Comparison of ENCODE assay signal across 1 cellular context in the genomic region with DNA sequence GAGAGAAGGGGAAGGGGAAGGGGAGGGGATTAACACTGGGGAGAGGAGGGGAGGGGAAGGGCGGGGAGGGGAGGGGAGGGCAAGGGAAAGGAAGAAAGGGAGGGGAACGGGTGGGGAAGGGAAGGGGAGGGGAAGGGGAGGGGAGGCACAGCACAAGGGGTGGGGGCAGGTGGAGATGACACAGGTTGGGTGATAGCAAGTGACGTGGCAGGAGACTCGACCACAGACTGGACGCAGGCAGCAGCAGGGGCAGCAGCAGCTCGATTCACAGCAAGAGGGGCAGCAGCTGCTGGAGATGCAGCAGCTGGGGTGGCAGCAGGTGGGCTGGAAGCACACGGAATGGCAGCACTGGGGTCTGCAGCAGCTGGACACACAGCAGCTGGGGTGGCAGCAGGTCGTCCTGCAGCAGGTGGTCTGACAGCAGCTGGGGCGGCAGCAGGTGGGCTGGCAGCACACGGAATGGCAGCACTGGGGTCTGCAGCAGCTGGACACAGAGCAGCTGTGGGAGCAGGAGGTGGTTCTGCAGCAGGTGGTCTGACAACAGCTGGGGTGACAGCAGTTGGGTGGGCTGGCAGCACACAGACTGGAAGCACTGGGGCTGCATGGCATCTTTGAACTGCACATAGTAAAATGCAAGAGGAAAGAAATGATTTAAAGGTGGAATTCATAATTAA.
TF ChIP-seq lines count a peak whose summit lies in the region.

A gene (minus strand): TSS at position 624 of the 674 bp plus-strand sequence. CDS start 0 bp downstream, at position 624.

TF ChIP-seq in SK-N-SH, 30 proteins besides CTCF, POLR2A, EP300 and RAD21:
- TF ChIP-seq MXI1 (IDR thresholded peaks at IDR 0.05; ENCODE audit: low read depth, low read length) (no peak), FOXM1 (IDR thresholded peaks at IDR 0.05; ENCODE audit: low read depth) (no peak), POLR2AphosphoS5 (IDR thresholded peaks at IDR 0.05; ENCODE audit: low read depth, low read length) (no peak), CHD2 (IDR thresholded peaks at IDR 0.05; ENCODE audit: low read length, partially characterized antibody) (no peak), RFX5 (IDR thresholded peaks at IDR 0.05; ENCODE audit: low read length) (no peak), YY1 (IDR thresholded peaks at IDR 0.05; ENCODE audit: low read depth) (no peak), EZH2phosphoT487 (IDR thresholded peaks at IDR 0.05; ENCODE audit: borderline replicate concordance, low read depth) (no peak), FOXJ3 (CRISPR knock-in tag; IDR thresholded peaks at IDR 0.05) (no peak), GATA2 (CRISPR knock-in tag; IDR thresholded peaks at IDR 0.05) (no peak), NRF1 (IDR thresholded peaks at IDR 0.05; ENCODE audit: low read depth, low read length) (no peak), TAF1 (IDR thresholded peaks at IDR 0.05; ENCODE audit: borderline replicate concordance, low read depth, low read length) (no peak), GABPA (IDR thresholded peaks at IDR 0.05; ENCODE audit: low read depth) (no peak), FOSL2 (IDR thresholded peaks at IDR 0.05; ENCODE audit: borderline replicate concordance, low read depth) (no peak)
- TF ChIP-seq, protein P1, sequence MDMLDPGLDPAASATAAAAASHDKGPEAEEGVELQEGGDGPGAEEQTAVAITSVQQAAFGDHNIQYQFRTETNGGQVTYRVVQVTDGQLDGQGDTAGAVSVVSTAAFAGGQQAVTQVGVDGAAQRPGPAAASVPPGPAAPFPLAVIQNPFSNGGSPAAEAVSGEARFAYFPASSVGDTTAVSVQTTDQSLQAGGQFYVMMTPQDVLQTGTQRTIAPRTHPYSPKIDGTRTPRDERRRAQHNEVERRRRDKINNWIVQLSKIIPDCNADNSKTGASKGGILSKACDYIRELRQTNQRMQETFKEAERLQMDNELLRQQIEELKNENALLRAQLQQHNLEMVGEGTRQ (IDR thresholded peaks at IDR 0.05; ENCODE audit: borderline replicate concordance, low read depth, low read length), result no peak
- TF ChIP-seq, protein P2, sequence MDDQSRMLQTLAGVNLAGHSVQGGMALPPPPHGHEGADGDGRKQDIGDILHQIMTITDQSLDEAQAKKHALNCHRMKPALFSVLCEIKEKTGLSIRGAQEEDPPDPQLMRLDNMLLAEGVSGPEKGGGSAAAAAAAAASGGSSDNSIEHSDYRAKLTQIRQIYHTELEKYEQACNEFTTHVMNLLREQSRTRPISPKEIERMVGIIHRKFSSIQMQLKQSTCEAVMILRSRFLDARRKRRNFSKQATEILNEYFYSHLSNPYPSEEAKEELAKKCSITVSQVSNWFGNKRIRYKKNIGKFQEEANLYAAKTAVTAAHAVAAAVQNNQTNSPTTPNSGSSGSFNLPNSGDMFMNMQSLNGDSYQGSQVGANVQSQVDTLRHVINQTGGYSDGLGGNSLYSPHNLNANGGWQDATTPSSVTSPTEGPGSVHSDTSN (IDR thresholded peaks at IDR 0.05), result no peak
- TF ChIP-seq, protein P3, sequence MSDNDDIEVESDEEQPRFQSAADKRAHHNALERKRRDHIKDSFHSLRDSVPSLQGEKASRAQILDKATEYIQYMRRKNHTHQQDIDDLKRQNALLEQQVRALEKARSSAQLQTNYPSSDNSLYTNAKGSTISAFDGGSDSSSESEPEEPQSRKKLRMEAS (IDR thresholded peaks at IDR 0.05; ENCODE audit: low read depth), result no peak
- TF ChIP-seq, protein P4, sequence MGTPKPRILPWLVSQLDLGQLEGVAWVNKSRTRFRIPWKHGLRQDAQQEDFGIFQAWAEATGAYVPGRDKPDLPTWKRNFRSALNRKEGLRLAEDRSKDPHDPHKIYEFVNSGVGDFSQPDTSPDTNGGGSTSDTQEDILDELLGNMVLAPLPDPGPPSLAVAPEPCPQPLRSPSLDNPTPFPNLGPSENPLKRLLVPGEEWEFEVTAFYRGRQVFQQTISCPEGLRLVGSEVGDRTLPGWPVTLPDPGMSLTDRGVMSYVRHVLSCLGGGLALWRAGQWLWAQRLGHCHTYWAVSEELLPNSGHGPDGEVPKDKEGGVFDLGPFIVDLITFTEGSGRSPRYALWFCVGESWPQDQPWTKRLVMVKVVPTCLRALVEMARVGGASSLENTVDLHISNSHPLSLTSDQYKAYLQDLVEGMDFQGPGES (IDR thresholded peaks at IDR 0.05; ENCODE audit: low read depth, low read length), result no peak
